Comparison of ENCODE assay signal across 1 cellular context in genomic region chr2:142951190-142952007, GRCh38.
TF ChIP-seq lines count a peak whose summit lies in the region.

No MANE protein-coding gene starts in this region.

TF ChIP-seq in HepG2, 621 proteins besides CTCF, POLR2A, EP300 and RAD21 (continued from another document and continues in another):
- 0 out of 2 replicates have a peak, but pooled peaks have one; percentile 19 for TF ChIP-seq ZNF574 (CRISPR knock-in tag; IDR thresholded peaks at IDR 0.05)
- no peak for TF ChIP-seq NFAT5 (CRISPR knock-in tag; IDR thresholded peaks at IDR 0.05)
- TF ChIP-seq ZNF513 (CRISPR knock-in tag; conservative IDR thresholded peaks at IDR 0.05): no peak
- no peak for TF ChIP-seq GLI4 (CRISPR knock-in tag; IDR thresholded peaks at IDR 0.05; ENCODE audit: borderline replicate concordance)
- no peak for TF ChIP-seq ZFP36 (IDR thresholded peaks at IDR 0.05; ENCODE audit: borderline replicate concordance, low read depth, low read length, partially characterized antibody)
- no peak for TF ChIP-seq GZF1 (CRISPR knock-in tag; IDR thresholded peaks at IDR 0.05)
- no peak for TF ChIP-seq E2F1 (CRISPR knock-in tag; IDR thresholded peaks at IDR 0.05)
- TF ChIP-seq HINFP (CRISPR knock-in tag; IDR thresholded peaks at IDR 0.05; ENCODE audit: low read depth): 0 out of 2 replicates have a peak, but pooled peaks have one; percentile 8
- peak; percentile 74; the same call in 1 of the 2 replicates for TF ChIP-seq TOE1 (CRISPR knock-in tag; IDR thresholded peaks at IDR 0.05)
- peak; percentile 65; the same call in 1 of the 2 replicates for TF ChIP-seq NR2C2 (CRISPR knock-in tag; IDR thresholded peaks at IDR 0.05; ENCODE audit: borderline replicate concordance)
- 0 out of 2 replicates have a peak, but pooled peaks have one; percentile 23 for TF ChIP-seq TGIF2 (CRISPR knock-in tag; IDR thresholded peaks at IDR 0.05)
- TF ChIP-seq ZBTB20 (CRISPR knock-in tag; IDR thresholded peaks at IDR 0.05; ENCODE audit: borderline replicate concordance, low read depth): no peak; the same call in 1 of the 2 replicates
- TF ChIP-seq ZKSCAN5 (CRISPR knock-in tag; IDR thresholded peaks at IDR 0.05): no peak
- peak; percentile 73 for TF ChIP-seq KMT2B (CRISPR knock-in tag; IDR thresholded peaks at IDR 0.05)
- TF ChIP-seq ZNF33A (CRISPR knock-in tag; IDR thresholded peaks at IDR 0.05; ENCODE audit: borderline replicate concordance): no peak
- TF ChIP-seq ZNF503 (CRISPR knock-in tag; IDR thresholded peaks at IDR 0.05): peak; percentile 69; the same call in 1 of the 2 replicates
- peak; percentile 96 for TF ChIP-seq NCOA2 (CRISPR knock-in tag; IDR thresholded peaks at IDR 0.05)
- TF ChIP-seq LCORL (IDR thresholded peaks at IDR 0.05): peak; percentile 66; the same call in 1 of the 2 replicates
- no peak for TF ChIP-seq LCORL (CRISPR knock-in tag; IDR thresholded peaks at IDR 0.05)
- no peak for TF ChIP-seq KLF15 (CRISPR knock-in tag; IDR thresholded peaks at IDR 0.05; ENCODE audit: borderline replicate concordance)
- no peak for TF ChIP-seq ADNP (CRISPR knock-in tag; IDR thresholded peaks at IDR 0.05)
- TF ChIP-seq ZNF331 (CRISPR knock-in tag; IDR thresholded peaks at IDR 0.05): peak; percentile 41
- TF ChIP-seq ZFX (CRISPR knock-in tag; IDR thresholded peaks at IDR 0.05; ENCODE audit: low read depth): no peak
- TF ChIP-seq IRF1 (CRISPR knock-in tag; IDR thresholded peaks at IDR 0.05; ENCODE audit: low read depth): no peak
- no peak for TF ChIP-seq SKI (IDR thresholded peaks at IDR 0.05; ENCODE audit: partially characterized antibody)
- TF ChIP-seq HOXA3 (CRISPR knock-in tag; IDR thresholded peaks at IDR 0.05): no peak; the same call in 1 of the 2 replicates
- peak; percentile 53; the same call in 1 of the 2 replicates for TF ChIP-seq DPF2 (CRISPR knock-in tag; IDR thresholded peaks at IDR 0.05; ENCODE audit: borderline replicate concordance, low read depth)
- peak; percentile 91; the same call in 1 of the 2 replicates for TF ChIP-seq NFIC (IDR thresholded peaks at IDR 0.05; ENCODE audit: low read length)
- no peak for TF ChIP-seq MAFF (IDR thresholded peaks at IDR 0.05; ENCODE audit: low read depth, low read length)
- no peak for TF ChIP-seq IKZF4 (CRISPR knock-in tag; IDR thresholded peaks at IDR 0.05; ENCODE audit: borderline replicate concordance, low read depth, not compliant biosample characterization)
- TF ChIP-seq NFIB (CRISPR knock-in tag; IDR thresholded peaks at IDR 0.05; ENCODE audit: borderline replicate concordance): no peak
- TF ChIP-seq SNRNP70 (IDR thresholded peaks at IDR 0.05; ENCODE audit: low read depth, low read length): no peak
- TF ChIP-seq ZNF281 (CRISPR knock-in tag; IDR thresholded peaks at IDR 0.05; ENCODE audit: borderline replicate concordance): peak; percentile 95
- no peak for TF ChIP-seq THAP8 (CRISPR knock-in tag; IDR thresholded peaks at IDR 0.05; ENCODE audit: borderline replicate concordance)
- no peak for TF ChIP-seq ZNF350 (CRISPR knock-in tag; IDR thresholded peaks at IDR 0.05; ENCODE audit: borderline replicate concordance, low read depth)
- TF ChIP-seq TEAD2 (CRISPR knock-in tag; IDR thresholded peaks at IDR 0.05): no peak
- TF ChIP-seq ZFP1 (CRISPR knock-in tag; IDR thresholded peaks at IDR 0.05): 0 out of 2 replicates have a peak, but pooled peaks have one; percentile 38
- TF ChIP-seq MTF1 (CRISPR knock-in tag; IDR thresholded peaks at IDR 0.05): no peak
- 0 out of 2 replicates have a peak, but pooled peaks have one; percentile 35 for TF ChIP-seq TOPORS (CRISPR knock-in tag; IDR thresholded peaks at IDR 0.05)
- TF ChIP-seq KLF6 (CRISPR knock-in tag; IDR thresholded peaks at IDR 0.05): peak; percentile 34; the same call in 1 of the 2 replicates
- no peak for TF ChIP-seq ZBTB1 (CRISPR knock-in tag; IDR thresholded peaks at IDR 0.05; ENCODE audit: borderline replicate concordance)
- peak; percentile 94 for TF ChIP-seq HNF4G (IDR thresholded peaks at IDR 0.05; ENCODE audit: borderline replicate concordance, low read depth, low read length)
- no peak for TF ChIP-seq HNF4G (CRISPR knock-in tag; IDR thresholded peaks at IDR 0.05; ENCODE audit: borderline replicate concordance, low read depth)
